ENCODE assay signal across 8 cellular contexts in genomic region chr9:128554155-128554862, GRCh38. TPM values are rescaled to one million over a fixed set of nuclear protein-coding genes. Genes with fewer than 3 reads are reported as not detected.
DNase-seq lines count a peak whose midpoint lies in the region; ATAC-seq and TF ChIP-seq lines count a peak whose summit lies in the region.

No MANE protein-coding gene starts in this region.

- no peaks in the 10 kb centered on the region for H3K9me3 ChIP-seq in osteoblast (ENCODE audit: low read depth, low read length)

- H3K36me3 ChIP-seq in osteoblast (ENCODE audit: insufficient read depth, low read length): peaks cover 5% of the 10 kb centered on the region

- peak; percentile 7 for TF ChIP-seq CTCF in AG04449 (IDR thresholded peaks at IDR 0.05; ENCODE audit: insufficient read depth, low read length, missing control alignments)
- no peak for TF ChIP-seq CTCF in osteoblast (IDR thresholded peaks at IDR 0.05; ENCODE audit: extremely low read depth, low read depth, low read length)

- no peaks in the 10 kb centered on the region for H3K27me3 ChIP-seq in osteoblast (ENCODE audit: insufficient read depth, low read length)

- peaks cover 59% of the 10 kb centered on the region for H4K20me1 ChIP-seq in osteoblast (ENCODE audit: insufficient read depth, low read length)

- ATAC-seq in HG02678 (IDR thresholded peaks at IDR 0.05; ENCODE audit: unreplicated experiment): no peak

- POLR2A ChIA-PET in AG04449 (lab: Yijun Ruan, JAX): interaction anchor here (0.6 to 4.6 kb wide), 2 partner anchors 50 to 59 kb away, joined by 3 to 25 read pairs; partner anchors contain the start of gene GLE1

- H3K27ac ChIP-seq in osteoblast (ENCODE audit: low read depth, low read length): peak overlapping the region; percentile 96

- H2AFZ ChIP-seq in osteoblast (ENCODE audit: low read length): no peak overlapping the region

- H3K4me3 ChIP-seq in AG04449 (ENCODE audit: low read depth, low read length) (peak overlapping the region; percentile 78), osteoblast (ENCODE audit: insufficient read depth, low read length) (peak overlapping the region; percentile 93)

- DNase-seq in AG04449 (ENCODE audit: low read depth, low spot score): no peak
- DNase-seq in HS-5 (ENCODE audit: low read depth): peak; percentile 88
- DNase-seq in activated CD4-positive, alpha-beta T cell treated with anti-CD3 and anti-CD28 coated beads, Interleukin-2, amount 50 U/mL, for 1 hour: peak; percentile 15
- peak; percentile 91 for DNase-seq in fibroblast of peridontal ligament (ENCODE audit: extremely low read depth)
- peak; percentile 97 for DNase-seq in osteoblast (ENCODE audit: insufficient read length, low spot score, missing footprints)
- DNase-seq in NOMO-1 (lab: John Stamatoyannopoulos, UW; ENCODE audit: unreplicated experiment in 2 of 2): no peak
- no peak for DNase-seq in NCI-H146 treated with DMSO at 0.1 percent for 48 hours (lab: John Stamatoyannopoulos, UW; ENCODE audit: unreplicated experiment)

- H3K4me1 ChIP-seq in osteoblast (ENCODE audit: insufficient read depth, low read length): peaks cover 78% of the 10 kb centered on the region

- CTCF ChIA-PET in AG04449 (lab: Yijun Ruan, JAX): interaction anchor here (1.0 kb wide), 2 partner anchors 88 to 190 kb away, joined by 3 read pairs; no protein-coding TSS in a partner anchor

- H3K4me2 ChIP-seq in osteoblast (ENCODE audit: insufficient read depth, low read length): peak overlapping the region; percentile 85

- H3K79me2 ChIP-seq in osteoblast (ENCODE audit: insufficient read depth, low read length): peaks cover 61% of the 10 kb centered on the region

RNA-seq across cellular contexts. Expression of gene SPTAN1, which starts 1.9 kb away (rescaled TPM):
- total RNA-seq in osteoblast: 324 and 354 TPM in 2 replicates

RNA-seq across cellular contexts. Expression of gene GLE1, which starts 49.8 kb away (rescaled TPM):
- 17.1 and 19.2 TPM in 2 replicates for total RNA-seq in osteoblast

Comparison
In these comparisons a context has a peak if more than half of its experiments do, and no peak if none do; other contexts are left out.
1. DNase-seq: peak in HS-5 (single experiment), activated CD4-positive, alpha-beta T cell treated with anti-CD3 and anti-CD28 coated beads, Interleukin-2, amount 50 U/mL, for 1 hour (single experiment), fibroblast of peridontal ligament (single experiment) and osteoblast (single experiment); none in AG04449 (single experiment), NOMO-1 (0 of 2) and NCI-H146 treated with DMSO at 0.1 percent for 48 hours (single experiment).